24 cellular contexts compared by ENCODE assay signal in genomic region chr7:114150704-114151103, GRCh38.
"Had no signal": no experiment of that assay in that cellular context is flagged by ENCODE, and none has a peak within 500 bp of the region (broad histone marks: within the 10 kb centered on the region; RNA-seq: fewer than 3 reads in every experiment).

No MANE protein-coding gene starts in this region.

- H3K4me3 ChIP-seq: dorsolateral prefrontal cortex, esophagus squamous epithelium, gastroesophageal sphincter, lung, neural progenitor cell, ovary, right atrium auricular region, sigmoid colon, skin epidermis, stomach had no signal

- DNase-seq: cortex of kidney; dorsolateral prefrontal cortex; effector memory CD4-positive, alpha-beta T cell; esophagus squamous epithelium; foreskin fibroblast; immature natural killer cell; kidney; left colon; left ventricle myocardium superior; mesenchymal stem cell; midbrain; nucleus accumbens; ovary; sigmoid colon; stimulated activated CD4-positive, alpha-beta T cell treated with anti-CD3 and anti-CD28 coated beads, Interleukin-2, amount 100 ng/mL, for 24 hours; stimulated activated naive CD4-positive, alpha-beta T cell; stomach; substantia nigra had no signal

- ATAC-seq: gastroesophageal sphincter; left colon; left ventricle myocardium superior; natural killer cell treated with Interleukin-12 subunit alpha and Interleukin-12 subunit beta and Interleukin-15 and Interleukin-18, amount 100 ng/mL, for 72 hours had no signal

- H3K9me3 ChIP-seq: esophagus squamous epithelium, gastroesophageal sphincter, ovary, right atrium auricular region, sigmoid colon, stomach had no signal

- H3K27ac ChIP-seq: dorsolateral prefrontal cortex, esophagus squamous epithelium, gastroesophageal sphincter, neural progenitor cell, ovary, right atrium auricular region, sigmoid colon, skin epidermis, stomach had no signal

- H3K27me3 ChIP-seq: esophagus squamous epithelium, gastroesophageal sphincter, neural progenitor cell, ovary, right atrium auricular region, sigmoid colon, stomach had no signal

- H3K4me1 ChIP-seq: esophagus squamous epithelium, right atrium auricular region had no signal

- H3K36me3 ChIP-seq: esophagus squamous epithelium, gastroesophageal sphincter, neural progenitor cell, ovary, right atrium auricular region, sigmoid colon, stomach had no signal
